16 cellular contexts compared by ENCODE assay signal in genomic region chr7:98856021-98856422, GRCh38. TPM values are rescaled to one million over a fixed set of nuclear protein-coding genes. Genes with fewer than 3 reads are reported as not detected.
"Had no signal": no experiment of that assay in that cellular context is flagged by ENCODE, and none has a peak within 500 bp of the region (broad histone marks: within the 10 kb centered on the region; RNA-seq: fewer than 3 reads in every experiment).

No MANE protein-coding gene starts in this region.

- H3K4me1 ChIP-seq: psoas muscle, suprapubic skin, upper lobe of left lung had no signal

- FAIRE-seq: bronchial epithelial cell, frontal cortex had no signal

- ATAC-seq: esophagus mucosa, psoas muscle had no signal

- H3K4me3 ChIP-seq: dorsolateral prefrontal cortex, psoas muscle, suprapubic skin, upper lobe of left lung had no signal

- H3K36me3 ChIP-seq: suprapubic skin, upper lobe of left lung had no signal

- H3K9me3 Mint-ChIP-seq: activated T-helper 1 cell treated with anti-CD3 and anti-CD28 coated beads, Interleukin-12 subunit alpha, Interleukin-12 subunit beta, Interleukin-2, Interleukin-4 antibody, amounts not matched to agents 30 ng/mL and 10 ng/mL and 1 ng/mL, durations not matched to agents 14 hours and 24 hours and 36 hours had no signal

- DNase-seq: activated CD4-positive, alpha-beta T cell treated with anti-CD3 and anti-CD28 coated beads for 48 hours; activated naive CD4-positive, alpha-beta T cell; aorta; dorsolateral prefrontal cortex; naive B cell; psoas muscle; stimulated activated CD4-positive, alpha-beta T cell treated with anti-CD3 and anti-CD28 coated beads, Interleukin-2, amount 100 ng/mL, for 48 hours; stimulated activated naive CD8-positive, alpha-beta T cell treated with anti-CD3 and anti-CD28 coated beads, Interleukin-15, Interleukin-2, amounts not matched to agents 100 U/mL and 50 U/mL, for 24 hours had no signal

- H3K27me3 ChIP-seq: dorsolateral prefrontal cortex, upper lobe of left lung had no signal

- H3K4me3 Mint-ChIP-seq: activated T-helper 1 cell treated with anti-CD3 and anti-CD28 coated beads, Interleukin-12 subunit alpha, Interleukin-12 subunit beta, Interleukin-2, Interleukin-4 antibody, amounts not matched to agents 30 ng/mL and 10 ng/mL and 1 ng/mL, durations not matched to agents 14 hours and 24 hours and 36 hours; naive B cell had no signal

- H3K27ac ChIP-seq: psoas muscle, suprapubic skin, upper lobe of left lung had no signal

- H3K27ac Mint-ChIP-seq: activated T-helper 1 cell treated with anti-CD3 and anti-CD28 coated beads, Interleukin-12 subunit alpha, Interleukin-12 subunit beta, Interleukin-2, Interleukin-4 antibody, amounts not matched to agents 30 ng/mL and 10 ng/mL and 1 ng/mL, durations not matched to agents 14 hours and 24 hours and 36 hours; naive B cell had no signal

- H3K9me3 ChIP-seq: psoas muscle, suprapubic skin, upper lobe of left lung had no signal

- H3K4me1 Mint-ChIP-seq: naive B cell had no signal

RNA-seq across cellular contexts. Expression of gene TMEM130, which starts 13.8 kb away (rescaled TPM):
- total RNA-seq: bronchial epithelial cell; esophagus mucosa; lung microvascular endothelial cell; psoas muscle; suprapubic skin; T-helper 1 cell treated with Interleukin-12 subunit alpha and Interleukin-12 subunit beta and Interleukin-4 antibody, amounts not matched to agents 30 ng/mL and 1 ng/mL, for 36 hours had no signal
